In genomic region chr5:109690456-109691247, GRCh38 we compare ENCODE assay signal across 8 cellular contexts. TPM values are rescaled to one million over a fixed set of nuclear protein-coding genes. Genes with fewer than 3 reads are reported as not detected.
A peak's percentile ranks its signal among the peaks of the same experiment; 100 is the strongest.
DNase-seq lines count a peak whose midpoint lies in the region; ATAC-seq and TF ChIP-seq lines count a peak whose summit lies in the region.

No MANE protein-coding gene starts in this region.

- TF ChIP-seq POLR2A in upper lobe of left lung (IDR thresholded peaks at IDR 0.05) = no peak

- H3K79me2 ChIP-seq in SU-DHL-6 (ENCODE audit: insufficient read depth, low read length) (peaks cover 43% of the 10 kb centered on the region; the same call in 1 of the 2 replicates), osteoblast (ENCODE audit: insufficient read depth, low read length) (peaks cover 52% of the 10 kb centered on the region)

- POLR2A ChIA-PET in CD8-positive, alpha-beta memory T cell (lab: Charles Lee) = interaction anchor here (0.7 to 3.8 kb wide), 9 partner anchors 85 to 1309 kb away, joined by 3 to 19 read pairs (median 4); partner anchors contain the start of genes FBXL17 and PJA2

- H3K27me3 Mint-ChIP-seq in CD8-positive, alpha-beta memory T cell = peaks cover 2 to 5% of the 10 kb centered on the region in 2 donors
- H3K27me3 Mint-ChIP-seq in activated naive CD8-positive, alpha-beta T cell treated with anti-CD3 and anti-CD28 coated beads, Interleukin-2, amount 50 U/mL, for 24 hours = no peaks in the 10 kb centered on the region

- H3K4me1 Mint-ChIP-seq in CD8-positive, alpha-beta memory T cell = peaks cover 49 to 55% (median 52%) of the 10 kb centered on the region in 3 donors
- H3K4me1 Mint-ChIP-seq in activated naive CD8-positive, alpha-beta T cell treated with anti-CD3 and anti-CD28 coated beads, Interleukin-2, amount 50 U/mL, for 24 hours = peaks cover 53% of the 10 kb centered on the region

- H3F3A ChIP-seq in SU-DHL-6 (ENCODE audit: insufficient read depth) = no peaks in the 10 kb centered on the region

- TF ChIP-seq CTCF in SU-DHL-6 (IDR thresholded peaks at IDR 0.05; ENCODE audit: insufficient read depth, low read length, poor library complexity, severe bottlenecking) = no peak
- peak; percentile 80 for TF ChIP-seq CTCF in osteoblast (IDR thresholded peaks at IDR 0.05; ENCODE audit: extremely low read depth, low read depth, low read length)
- peak in 5 of 6 experiments; percentile 42 to 78 (median 59) for TF ChIP-seq CTCF in upper lobe of left lung (IDR thresholded peaks at IDR 0.05)

- CTCF ChIA-PET in CD8-positive, alpha-beta memory T cell (lab: Charles Lee) = interaction anchor here (0.9 to 2.4 kb wide), 8 partner anchors 9 to 165 kb away, joined by 3 to 11 read pairs (median 5); no protein-coding TSS in a partner anchor

- H3K9me3 ChIP-seq in CD8-positive, alpha-beta memory T cell (ENCODE audit: low read length) = no peaks in the 10 kb centered on the region
- H3K9me3 ChIP-seq in KOPT-K1 (ENCODE audit: insufficient read depth, low read length, poor library complexity, severe bottlenecking) (no peaks in the 10 kb centered on the region), SU-DHL-6 (ENCODE audit: insufficient read depth, low read length) (no peaks in the 10 kb centered on the region), osteoblast (ENCODE audit: low read depth, low read length) (peaks cover 5% of the 10 kb centered on the region), upper lobe of left lung (peaks cover 0 to 4% (median 0%) of the 10 kb centered on the region in 4 donors)

- ATAC-seq in GM21447 (IDR thresholded peaks at IDR 0.05; ENCODE audit: unreplicated experiment) = peak; percentile 20
- ATAC-seq in activated naive CD8-positive, alpha-beta T cell treated with anti-CD3 and anti-CD28 coated beads, Interleukin-2, amount 50 U/mL, for 24 hours = peak; percentile 0
- ATAC-seq in Right ventricle myocardium inferior = peak; percentile 62
- peak; percentile 58 to 71 for ATAC-seq in upper lobe of left lung (ENCODE audit: low FRiP score in 2 of 2)

- no peaks in the 10 kb centered on the region for H3K36me3 ChIP-seq in CD8-positive, alpha-beta memory T cell (ENCODE audit: insufficient read depth, low read length)
- H3K36me3 ChIP-seq in KOPT-K1 (ENCODE audit: insufficient read depth, low read length) (no peaks in the 10 kb centered on the region), SU-DHL-6 (ENCODE audit: low read length) (no peaks in the 10 kb centered on the region), osteoblast (ENCODE audit: insufficient read depth, low read length) (no peaks in the 10 kb centered on the region), upper lobe of left lung (no peaks in the 10 kb centered on the region)

- H3K9me2 ChIP-seq in SU-DHL-6 (replicated peaks; ENCODE audit: insufficient read depth, low read length) = no peaks in the 10 kb centered on the region

- peak overlapping the region; percentile 56 to 96 (median 92) for H3K27ac Mint-ChIP-seq in CD8-positive, alpha-beta memory T cell
- peak overlapping the region; percentile 91 for H3K27ac Mint-ChIP-seq in activated naive CD8-positive, alpha-beta T cell treated with anti-CD3 and anti-CD28 coated beads, Interleukin-2, amount 50 U/mL, for 24 hours

- H4K20me1 ChIP-seq in SU-DHL-6 (ENCODE audit: low read depth, low read length) (peaks cover 9% of the 10 kb centered on the region; the same call in 1 of the 2 replicates), osteoblast (ENCODE audit: insufficient read depth, low read length) (peaks cover 7% of the 10 kb centered on the region)

- intact Hi-C loops in Right ventricle myocardium inferior (cut with DNase I) = no loop called here

- H3K27me3 ChIP-seq in CD8-positive, alpha-beta memory T cell (ENCODE audit: insufficient read depth, low read length, poor library complexity, severe bottlenecking) = no peaks in the 10 kb centered on the region
- H3K27me3 ChIP-seq in SU-DHL-6 (ENCODE audit: low read length) (no peaks in the 10 kb centered on the region), osteoblast (ENCODE audit: insufficient read depth, low read length) (no peaks in the 10 kb centered on the region), upper lobe of left lung (no peaks in the 10 kb centered on the region)

- TF ChIP-seq EP300 in upper lobe of left lung (IDR thresholded peaks at IDR 0.05) = no peak

- peak overlapping the region; percentile 86 for H3K9ac ChIP-seq in SU-DHL-6 (ENCODE audit: low read length)

- peak overlapping the region; percentile 84 to 96 (median 90) for H3K4me3 Mint-ChIP-seq in CD8-positive, alpha-beta memory T cell
- H3K4me3 Mint-ChIP-seq in activated naive CD8-positive, alpha-beta T cell treated with anti-CD3 and anti-CD28 coated beads, Interleukin-2, amount 50 U/mL, for 24 hours = peak overlapping the region; percentile 93

- H3K36me3 Mint-ChIP-seq in CD8-positive, alpha-beta memory T cell = peaks cover 0 to 9% (median 0%) of the 10 kb centered on the region in 3 donors
- H3K36me3 Mint-ChIP-seq in activated naive CD8-positive, alpha-beta T cell treated with anti-CD3 and anti-CD28 coated beads, Interleukin-2, amount 50 U/mL, for 24 hours (ENCODE audit: low read depth) = peaks cover 21% of the 10 kb centered on the region

- peak overlapping the region; percentile 79 for H3K4me3 ChIP-seq in CD8-positive, alpha-beta memory T cell (ENCODE audit: low read length)
- H3K4me3 ChIP-seq in SU-DHL-6 (ENCODE audit: insufficient read depth, low read length, poor library complexity, severe bottlenecking) = peak overlapping the region; percentile 84
- H3K4me3 ChIP-seq in osteoblast (ENCODE audit: insufficient read depth, low read length) = peak overlapping the region; percentile 89
- H3K4me3 ChIP-seq in upper lobe of left lung = peak overlapping the region; percentile 67 to 96 (median 86)

- H3K4me2 ChIP-seq in SU-DHL-6 (ENCODE audit: low read depth, low read length, poor library complexity, severe bottlenecking) = peak overlapping the region; percentile 82
- H3K4me2 ChIP-seq in osteoblast (ENCODE audit: insufficient read depth, low read length) = peak overlapping the region; percentile 86

- peak overlapping the region; percentile 87 for H2AFZ ChIP-seq in SU-DHL-6 (ENCODE audit: low read depth, low read length, severe bottlenecking)
- peak overlapping the region; percentile 83 for H2AFZ ChIP-seq in osteoblast (ENCODE audit: low read length)

- H3K9me3 Mint-ChIP-seq in CD8-positive, alpha-beta memory T cell = peaks cover 0 to 5% (median 3%) of the 10 kb centered on the region in 5 donors
- no peaks in the 10 kb centered on the region for H3K9me3 Mint-ChIP-seq in activated naive CD8-positive, alpha-beta T cell treated with anti-CD3 and anti-CD28 coated beads, Interleukin-2, amount 50 U/mL, for 24 hours

- H3K27ac ChIP-seq in CD8-positive, alpha-beta memory T cell (ENCODE audit: low read depth, low read length) = peak overlapping the region; percentile 90
- H3K27ac ChIP-seq in KOPT-K1 (ENCODE audit: low read depth, low read length, poor library complexity, severe bottlenecking) (peak overlapping the region; percentile 88), SU-DHL-6 (ENCODE audit: low read depth, low read length) (peak overlapping the region; percentile 90), osteoblast (ENCODE audit: low read depth, low read length) (peak overlapping the region; percentile 64), upper lobe of left lung (peak overlapping the region; percentile 94 to 97 (median 97))

- 0 to 1% methylated on average over 23 to 57 of the region's 65 CpGs for WGBS in upper lobe of left lung, 2 donors

- peak; percentile 32 to 78 (median 69) for DNase-seq in CD8-positive, alpha-beta memory T cell
- peak; percentile 50 for DNase-seq in activated naive CD8-positive, alpha-beta T cell treated with anti-CD3 and anti-CD28 coated beads, Interleukin-2, amount 50 U/mL, for 24 hours
- DNase-seq in Right ventricle myocardium inferior (ENCODE audit: missing footprints) (peak; percentile 86), osteoblast (ENCODE audit: insufficient read length, low spot score, missing footprints) (peak; percentile 95), upper lobe of left lung (peak; percentile 83 to 92)

- H3K4me1 ChIP-seq in CD8-positive, alpha-beta memory T cell (ENCODE audit: insufficient read depth, low read length) = peaks cover 36% of the 10 kb centered on the region
- peaks cover 26% of the 10 kb centered on the region for H3K4me1 ChIP-seq in osteoblast (ENCODE audit: insufficient read depth, low read length)
- peaks cover 27 to 39% (median 36%) of the 10 kb centered on the region in 4 donors for H3K4me1 ChIP-seq in upper lobe of left lung

RNA-seq across cellular contexts. Expression of gene MAN2A1, which starts 0.9 kb away (rescaled TPM):
- total RNA-seq in CD8-positive, alpha-beta memory T cell = 10 to 100 TPM; 28.1 to 30.8 TPM
- polyA plus RNA-seq in CD8-positive, alpha-beta memory T cell = 28.9 TPM
- total RNA-seq in Right ventricle myocardium inferior = 13.7 TPM
- total RNA-seq in osteoblast = 69.5 and 81.8 TPM in 2 replicates
- 10 to 100 TPM; 23.0 to 48.2 (median 40.0) TPM for total RNA-seq in upper lobe of left lung

Comparison
In these comparisons a context has a peak if more than half of its experiments do, and no peak if none do; other contexts are left out.
1. Peak in every context shown above with its lines: DNase-seq, ATAC-seq, H3K4me3 ChIP-seq and H3K27ac ChIP-seq.
2. ATAC-seq: peak in every context shown above with its lines; median percentile 64 in upper lobe of left lung; 62 in Right ventricle myocardium inferior; 20 in GM21447; 0 in activated naive CD8-positive, alpha-beta T cell treated with anti-CD3 and anti-CD28 coated beads, Interleukin-2, amount 50 U/mL, for 24 hours.